ENCODE assay signal across 20 cellular contexts in the genomic region with DNA sequence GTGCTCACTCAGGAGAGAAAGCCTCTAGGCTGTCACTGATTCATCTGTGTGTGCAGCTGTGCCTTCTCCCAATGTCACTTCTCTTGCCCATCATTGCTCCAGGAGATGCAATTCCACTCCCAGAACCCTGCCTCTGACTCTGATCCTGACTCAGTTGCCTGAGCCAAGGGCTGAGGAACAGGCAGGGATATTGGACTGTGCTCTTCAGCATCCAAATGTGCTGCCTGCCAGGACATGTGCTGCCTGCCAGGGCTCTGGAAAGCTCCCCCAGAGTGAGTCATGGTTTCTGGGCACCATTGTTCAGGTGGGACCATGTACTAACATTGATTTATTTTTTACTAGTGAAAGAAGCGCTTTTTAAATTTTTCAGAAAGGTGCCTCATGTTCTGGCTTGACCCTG.
DNase-seq lines count a peak whose midpoint lies in the region; ATAC-seq, FAIRE-seq and TF ChIP-seq lines count a peak whose summit lies in the region.
"Had no signal": no experiment of that assay in that cellular context is flagged by ENCODE, and none has a peak within 500 bp of the region (broad histone marks: within the 10 kb centered on the region; RNA-seq: fewer than 3 reads in every experiment).

No MANE protein-coding gene starts in this region.

- no peak overlapping the region for H3K23ac ChIP-seq in mesenchymal stem cell (ENCODE audit: low read length in 2 of 2)

- TF ChIP-seq CTCF in RWPE2 (IDR thresholded peaks at IDR 0.05; ENCODE audit: poor library complexity, severe bottlenecking): no peak

- no peak overlapping the region for H2BK120ac ChIP-seq in mesenchymal stem cell (ENCODE audit: low read depth, low read length)

- no peak overlapping the region for H4K8ac ChIP-seq in mesenchymal stem cell (ENCODE audit: low read length)

- H2BK5ac ChIP-seq in mesenchymal stem cell (ENCODE audit: low read depth, low read length, poor library complexity, severe bottlenecking): no peak overlapping the region

- no peak overlapping the region for H3K4me2 ChIP-seq in mesenchymal stem cell (ENCODE audit: low read length, poor library complexity, severe bottlenecking)
- H3K4me2 ChIP-seq: BLaER1 treated with 17β-estradiol and CSF1 and Interleukin-3, amounts not matched to agents 10 nM and 100 nM had no signal

- FAIRE-seq in urothelium cell line (lab: Jason Lieb, UNC): no peak
- FAIRE-seq: GM12878, GM18507, H54, HepG2, HTR-8/SVneo had no signal

- H3K36me3 ChIP-seq in RWPE2 (ENCODE audit: low read depth) (no peaks in the 10 kb centered on the region), mesenchymal stem cell (ENCODE audit: control insufficient read depth in 1 of 2, insufficient read depth in 2 of 2, low read depth in 1 of 2, low read length in 2 of 2) (no peaks in the 10 kb centered on the region)
- H3K36me3 ChIP-seq: BLaER1 treated with 17β-estradiol and CSF1 and Interleukin-3, amounts not matched to agents 10 nM and 100 nM had no signal

- H3K9ac ChIP-seq in mesenchymal stem cell (ENCODE audit: low read length): no peak overlapping the region
- H3K9ac ChIP-seq: BLaER1 treated with 17β-estradiol and CSF1 and Interleukin-3, amounts not matched to agents 10 nM and 100 nM; GM23248 had no signal

- H3K27ac ChIP-seq in RWPE2 (ENCODE audit: poor library complexity, severe bottlenecking): no peak overlapping the region
- H3K27ac ChIP-seq in mesenchymal stem cell (ENCODE audit: low read length, poor library complexity, severe bottlenecking): no peak overlapping the region
- H3K27ac ChIP-seq: BLaER1 treated with 17β-estradiol and CSF1 and Interleukin-3, amounts not matched to agents 10 nM and 100 nM; GM23248 had no signal

- DNase-seq in Ammon's horn (ENCODE audit: low spot score): peak; percentile 36
- no peak for DNase-seq in RWPE2 (ENCODE audit: low spot score)
- DNase-seq in urothelium cell line (ENCODE audit: low spot score): peak; percentile 6
- no peak for DNase-seq in activated CD4-positive, alpha-beta T cell treated with anti-CD3 and anti-CD28 coated beads for 48 hours
- DNase-seq in kidney glomerular epithelial cell (lab: John Stamatoyannopoulos, UW): no peak
- DNase-seq in mesenchymal stem cell: no peak
- DNase-seq: 8988T; AML-193; Calu3; CD4-positive, CD25-positive, alpha-beta regulatory T cell; DMS 273 treated with DMSO at 0.1 percent for 48 hours; GM23248 had no signal

- H2AK5ac ChIP-seq in mesenchymal stem cell (ENCODE audit: low read length, severe bottlenecking): no peak overlapping the region

- H3K18ac ChIP-seq in mesenchymal stem cell (ENCODE audit: low read depth in 1 of 2, low read length in 2 of 2): no peak overlapping the region

- no peak overlapping the region for H3K4ac ChIP-seq in mesenchymal stem cell (ENCODE audit: low read depth in 1 of 2, low read length in 2 of 2)

- no peak overlapping the region for H2AFZ ChIP-seq in mesenchymal stem cell (ENCODE audit: low read depth, low read length)
- H2AFZ ChIP-seq: GM23248 had no signal

- no peak overlapping the region for H2BK12ac ChIP-seq in mesenchymal stem cell (ENCODE audit: low read length in 2 of 2)

- H3K27me3 ChIP-seq in RWPE2 (ENCODE audit: insufficient read depth, poor library complexity, severe bottlenecking) (no peaks in the 10 kb centered on the region), mesenchymal stem cell (ENCODE audit: control insufficient read depth in 1 of 2, insufficient read depth in 1 of 2, low read length in 2 of 2) (peaks cover 40 to 44% of the 10 kb centered on the region in 2 experiments)
- H3K27me3 ChIP-seq: BLaER1 treated with 17β-estradiol and CSF1 and Interleukin-3, amounts not matched to agents 10 nM and 100 nM had no signal

- no peak overlapping the region for H2BK15ac ChIP-seq in mesenchymal stem cell (ENCODE audit: low read depth, poor library complexity, severe bottlenecking)

- no peak overlapping the region for H4K91ac ChIP-seq in mesenchymal stem cell (ENCODE audit: low read length)

- H3K79me1 ChIP-seq in mesenchymal stem cell (replicated peaks; ENCODE audit: low read length, poor library complexity, severe bottlenecking): no peaks in the 10 kb centered on the region

- no peak overlapping the region for H3K14ac ChIP-seq in mesenchymal stem cell (ENCODE audit: low read length in 2 of 2)

- H3K4me3 ChIP-seq in RWPE2 (ENCODE audit: severe bottlenecking) (no peak overlapping the region), mesenchymal stem cell (ENCODE audit: insufficient read depth in 1 of 2, low read depth in 1 of 2, low read length in 2 of 2) (no peak overlapping the region)
- H3K4me3 ChIP-seq: BLaER1 treated with 17β-estradiol and CSF1 and Interleukin-3, amounts not matched to agents 10 nM and 100 nM; GM12878; GM23248 had no signal

- ATAC-seq in RWPE2 (ENCODE audit: low read depth) (peak; percentile 52; the same call in 1 of the 3 replicates), esophagus mucosa (peak; percentile 44)
- ATAC-seq: HCT116, HepG2 had no signal

- no CpG with 5 or more reads among the region's 1 CpG for WGBS in mesenchymal stem cell

- H3K4me1 ChIP-seq in RWPE2 (ENCODE audit: insufficient read depth, poor library complexity, severe bottlenecking) (no peaks in the 10 kb centered on the region), mesenchymal stem cell (ENCODE audit: control insufficient read depth, insufficient read depth, low read depth, low read length) (no peaks in the 10 kb centered on the region)

- H3K9me3 ChIP-seq in RWPE2 (ENCODE audit: severe bottlenecking) (no peaks in the 10 kb centered on the region), mesenchymal stem cell (ENCODE audit: control insufficient read depth, low read length) (peaks cover 5% of the 10 kb centered on the region)
- H3K9me3 ChIP-seq: BLaER1 treated with 17β-estradiol and CSF1 and Interleukin-3, amounts not matched to agents 10 nM and 100 nM had no signal

Comparison
In these comparisons a context has a peak if more than half of its experiments do, and no peak if none do; other contexts are left out.
1. DNase-seq: peak in Ammon's horn (single experiment) and urothelium cell line (single experiment); none in RWPE2 (single experiment), activated CD4-positive, alpha-beta T cell treated with anti-CD3 and anti-CD28 coated beads for 48 hours (single experiment), kidney glomerular epithelial cell (single experiment) and mesenchymal stem cell (single experiment).